ENCODE assay signal across 25 cellular contexts in the genomic region with DNA sequence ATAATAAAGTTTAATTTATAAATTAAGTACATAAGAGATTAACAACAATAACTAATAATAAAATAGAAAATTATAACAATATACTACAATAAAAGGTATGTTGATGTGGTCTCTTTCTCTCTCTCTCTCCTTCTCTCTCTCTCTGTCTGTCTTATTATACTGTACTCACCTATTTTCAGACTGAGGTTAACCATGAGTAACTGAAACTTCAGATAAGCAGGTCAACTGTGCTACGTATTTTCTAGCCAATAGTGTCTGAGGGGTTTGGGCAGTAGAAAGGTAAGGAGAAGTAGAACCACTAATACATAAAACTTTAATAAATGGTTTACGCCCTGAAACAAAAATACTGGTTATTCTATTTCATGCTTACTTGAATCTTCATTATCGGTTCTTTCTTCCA.
"Had no signal": no experiment of that assay in that cellular context is flagged by ENCODE, and none has a peak within 500 bp of the region (broad histone marks: within the 10 kb centered on the region; RNA-seq: fewer than 3 reads in every experiment).

No MANE protein-coding gene starts in this region.

- H3K79me2 ChIP-seq: hepatocyte had no signal

- H3K9me3 ChIP-seq: gastrocnemius medialis, ovary, psoas muscle, sigmoid colon, suprapubic skin, transverse colon, upper lobe of right lung, vagina had no signal

- H3K4me2 ChIP-seq: hepatocyte had no signal

- H3K27me3 ChIP-seq: gastrocnemius medialis, hepatocyte, ovary, sigmoid colon, suprapubic skin, transverse colon, upper lobe of right lung, vagina had no signal

- H3K36me3 ChIP-seq: gastrocnemius medialis, ovary, sigmoid colon, suprapubic skin, transverse colon, upper lobe of right lung, vagina had no signal

- H2AFZ ChIP-seq: hepatocyte had no signal

- DNase-seq: effector CD8-positive, alpha-beta T cell; endodermal cell; foreskin fibroblast; gastrocnemius medialis; head of caudate nucleus; kidney; natural killer cell; occipital lobe; ovary; posterior cingulate gyrus; psoas muscle; right cardiac atrium; sigmoid colon; stimulated activated CD4-positive, alpha-beta T cell treated with anti-CD3 and anti-CD28 coated beads, Interleukin-2, amount 100 ng/mL, for 24 hours; stimulated activated CD4-positive, alpha-beta T cell treated with anti-CD3 and anti-CD28 coated beads, Interleukin-4, amount 100 ng/mL, for 24 hours; stimulated activated naive CD8-positive, alpha-beta T cell treated with anti-CD3 and anti-CD28 coated beads, Interleukin-15, Interleukin-2, amounts not matched to agents 100 U/mL and 50 U/mL, for 24 hours; transverse colon; upper lobe of right lung had no signal

- FAIRE-seq: kidney had no signal

- ATAC-seq: esophagus mucosa; gastrocnemius medialis; natural killer cell; psoas muscle; right cardiac atrium; stimulated activated memory B cell treated with anti-CD40 and anti-IgM and Interleukin-4, amounts not matched to agents 10 μg/mL and 1 μg/mL and 100 μg/mL, for 72 hours; stimulated activated naive CD8-positive, alpha-beta T cell treated with anti-CD3 and anti-CD28 coated beads, Interleukin-15, Interleukin-2, amounts not matched to agents 100 U/mL and 50 U/mL, for 24 hours had no signal

- H3K4me3 ChIP-seq: gastrocnemius medialis, hepatocyte, lung, ovary, psoas muscle, sigmoid colon, suprapubic skin, transverse colon, upper lobe of right lung, vagina had no signal

- H3K27ac ChIP-seq: epithelial cell of prostate, gastrocnemius medialis, hepatocyte, ovary, psoas muscle, sigmoid colon, suprapubic skin, transverse colon, upper lobe of right lung, vagina had no signal

- H3K4me1 ChIP-seq: gastrocnemius medialis, psoas muscle, sigmoid colon, suprapubic skin, transverse colon, upper lobe of right lung, vagina had no signal
